Comparison of ENCODE assay signal across 9 cellular contexts in the genomic region with DNA sequence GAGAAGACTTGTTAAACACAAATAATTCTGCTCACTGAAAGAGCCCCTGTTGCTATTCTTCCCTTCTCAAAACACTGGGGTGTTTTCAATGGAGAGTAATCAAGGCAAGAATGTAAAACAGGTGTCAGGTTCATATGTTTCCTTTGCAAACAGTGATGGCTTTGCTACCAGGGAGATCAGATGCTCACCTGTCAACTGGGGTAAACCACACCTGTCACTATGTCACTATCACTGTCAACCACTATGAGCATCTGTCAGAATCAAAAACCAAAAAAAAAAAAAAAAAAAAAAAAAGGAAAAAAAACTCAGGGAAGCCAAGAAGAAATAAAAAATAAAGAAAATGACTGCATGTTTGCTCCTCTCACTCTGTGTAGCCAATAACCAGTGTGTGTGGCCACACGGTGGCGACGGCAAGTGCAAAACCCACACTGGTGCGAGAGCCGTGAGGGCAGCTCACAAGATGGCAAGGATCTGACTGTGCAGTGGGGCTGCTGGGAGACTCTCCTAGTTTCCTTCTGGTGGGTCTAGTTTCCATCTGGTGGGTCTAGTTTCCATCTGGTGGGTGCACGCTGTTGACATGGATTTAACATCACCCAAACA. TPM values are rescaled to one million over a fixed set of nuclear protein-coding genes. Genes with fewer than 3 reads are reported as not detected.
DNase-seq lines count a peak whose midpoint lies in the region; ATAC-seq and TF ChIP-seq lines count a peak whose summit lies in the region.
"Had no signal": no experiment of that assay in that cellular context is flagged by ENCODE, and none has a peak within 500 bp of the region (broad histone marks: within the 10 kb centered on the region; RNA-seq: fewer than 3 reads in every experiment).

No MANE protein-coding gene starts in this region.

- no peak overlapping the region for H3K27ac ChIP-seq in DOHH2 (ENCODE audit: low read depth, low read length)
- peak overlapping the region; percentile 47 to 72 (median 62) for H3K27ac ChIP-seq in gastrocnemius medialis

- intact Hi-C loops in activated CD4-positive, alpha-beta T cell treated with anti-CD3 and anti-CD28 coated beads, Interleukin-2, amount 10 ng/mL, durations not matched to agents 24 days and 14 days (cut with micrococcal nuclease): loop anchor here (1.0 kb wide), 1 partner anchor 23 kb away; a partner anchor contains a TSS
- intact Hi-C loops in gastrocnemius medialis (cut with DNase I; ENCODE audit: low total_unique reads): loop anchor here (1.0 kb wide), 1 partner anchor 23 kb away; a partner anchor contains a TSS

- TF ChIP-seq CTCF in DOHH2 (IDR thresholded peaks at IDR 0.05; ENCODE audit: low read depth, low read length, poor library complexity, severe bottlenecking) (peak; percentile 59), fibroblast of villous mesenchyme (IDR thresholded peaks at IDR 0.05; ENCODE audit: insufficient read depth, low read depth, low read length) (peak; percentile 27), gastrocnemius medialis (IDR thresholded peaks at IDR 0.05 in 4 of 5, conservative IDR thresholded peaks at IDR 0.05 in 1 of 5) (peak in 3 of 5 experiments; percentile 25 to 43 (median 38))

- H3K27me3 ChIP-seq in DOHH2 (ENCODE audit: control insufficient read depth, low read length) (no peaks in the 10 kb centered on the region), gastrocnemius medialis (no peaks in the 10 kb centered on the region)

- no peak overlapping the region for H3K4me3 ChIP-seq in DOHH2 (ENCODE audit: low read length)
- no peak overlapping the region for H3K4me3 ChIP-seq in fibroblast of villous mesenchyme (ENCODE audit: low read depth, low read length)
- no peak overlapping the region for H3K4me3 ChIP-seq in gastrocnemius medialis
- H3K4me3 ChIP-seq: lung had no signal

- peaks cover 99% of the 10 kb centered on the region for H3K79me2 ChIP-seq in DOHH2 (ENCODE audit: control insufficient read depth, low read length)

- 0 out of 2 replicates have a peak, but pooled peaks cover 4% of the 10 kb centered on the region for H3K4me1 ChIP-seq in DOHH2 (ENCODE audit: control insufficient read depth, low read length)
- peaks cover 34 to 40% of the 10 kb centered on the region in 2 donors for H3K4me1 ChIP-seq in gastrocnemius medialis

- ATAC-seq in HG03045 (IDR thresholded peaks at IDR 0.05; ENCODE audit: unreplicated experiment) (peak; percentile 52), gastrocnemius medialis (peak; percentile 67 to 70), HG03097 (IDR thresholded peaks at IDR 0.05; ENCODE audit: low FRiP score, unreplicated experiment) (no peak)

- no peak overlapping the region for H3K4me3 Mint-ChIP-seq in activated CD4-positive, alpha-beta T cell treated with anti-CD3 and anti-CD28 coated beads, Interleukin-2, amount 10 ng/mL, durations not matched to agents 24 days and 14 days

- no peak overlapping the region for H3K4me2 ChIP-seq in DOHH2 (ENCODE audit: low read length)

- peak; percentile 78 for DNase-seq in activated CD4-positive, alpha-beta T cell treated with anti-CD3 and anti-CD28 coated beads, Interleukin-2, amount 10 ng/mL, durations not matched to agents 24 days and 14 days
- DNase-seq in fibroblast of villous mesenchyme (ENCODE audit: low read depth): no peak
- peak in 1 of 2 donors; percentile 58 for DNase-seq in gastrocnemius medialis
- DNase-seq in NCI-H1105 (lab: John Stamatoyannopoulos, UW): no peak
- DNase-seq in kidney tubule cell (ENCODE audit: low spot score): no peak

- H3K9me3 Mint-ChIP-seq in activated CD4-positive, alpha-beta T cell treated with anti-CD3 and anti-CD28 coated beads, Interleukin-2, amount 10 ng/mL, durations not matched to agents 24 days and 14 days: no peaks in the 10 kb centered on the region

- in situ Hi-C loops in gastrocnemius medialis (cut with MboI; ENCODE audit: low sequenced_read_pairs in 4 of 4): no loop called here

- H3K27me3 Mint-ChIP-seq in activated CD4-positive, alpha-beta T cell treated with anti-CD3 and anti-CD28 coated beads, Interleukin-2, amount 10 ng/mL, durations not matched to agents 24 days and 14 days: no peaks in the 10 kb centered on the region

- peaks cover 96% of the 10 kb centered on the region for H3K36me3 ChIP-seq in DOHH2 (ENCODE audit: control insufficient read depth, low read length)
- H3K36me3 ChIP-seq in gastrocnemius medialis: peaks cover 0 to 61% of the 10 kb centered on the region in 2 donors

- H3K36me3 Mint-ChIP-seq in activated CD4-positive, alpha-beta T cell treated with anti-CD3 and anti-CD28 coated beads, Interleukin-2, amount 10 ng/mL, durations not matched to agents 24 days and 14 days (ENCODE audit: low read depth): peaks cover 68% of the 10 kb centered on the region

- H3F3A ChIP-seq in DOHH2 (ENCODE audit: control insufficient read depth, insufficient read depth): no peaks in the 10 kb centered on the region; the same call in 1 of the 2 replicates

- H3K9me3 ChIP-seq in DOHH2 (ENCODE audit: control insufficient read depth, insufficient read depth, low read length) (no peaks in the 10 kb centered on the region), gastrocnemius medialis (no peaks in the 10 kb centered on the region)

- peaks cover 28% of the 10 kb centered on the region for H4K20me1 ChIP-seq in DOHH2 (ENCODE audit: control insufficient read depth, insufficient read depth, low read depth, low read length)

- H3K9me2 ChIP-seq in DOHH2 (replicated peaks; ENCODE audit: control insufficient read depth, low read length): no peaks in the 10 kb centered on the region

- no peak overlapping the region for H3K27ac Mint-ChIP-seq in activated CD4-positive, alpha-beta T cell treated with anti-CD3 and anti-CD28 coated beads, Interleukin-2, amount 10 ng/mL, durations not matched to agents 24 days and 14 days

- H3K4me1 Mint-ChIP-seq in activated CD4-positive, alpha-beta T cell treated with anti-CD3 and anti-CD28 coated beads, Interleukin-2, amount 10 ng/mL, durations not matched to agents 24 days and 14 days: peaks cover 22% of the 10 kb centered on the region

- TF ChIP-seq POLR2A in gastrocnemius medialis (IDR thresholded peaks at IDR 0.05): no peak

RNA-seq across cellular contexts. Expression of a gene that starts 22.7 kb away (rescaled TPM):
- 144 and 152 TPM in 2 replicates for total RNA-seq in activated CD4-positive, alpha-beta T cell treated with anti-CD3 and anti-CD28 coated beads, Interleukin-2, amount 10 ng/mL, durations not matched to agents 24 days and 14 days
- 258 and 297 TPM in 2 replicates for total RNA-seq in fibroblast of villous mesenchyme
- 100 to 1,000 TPM; 120 to 258 (median 143) TPM for total RNA-seq in gastrocnemius medialis
